8 cellular contexts compared by ENCODE assay signal in the genomic region with DNA sequence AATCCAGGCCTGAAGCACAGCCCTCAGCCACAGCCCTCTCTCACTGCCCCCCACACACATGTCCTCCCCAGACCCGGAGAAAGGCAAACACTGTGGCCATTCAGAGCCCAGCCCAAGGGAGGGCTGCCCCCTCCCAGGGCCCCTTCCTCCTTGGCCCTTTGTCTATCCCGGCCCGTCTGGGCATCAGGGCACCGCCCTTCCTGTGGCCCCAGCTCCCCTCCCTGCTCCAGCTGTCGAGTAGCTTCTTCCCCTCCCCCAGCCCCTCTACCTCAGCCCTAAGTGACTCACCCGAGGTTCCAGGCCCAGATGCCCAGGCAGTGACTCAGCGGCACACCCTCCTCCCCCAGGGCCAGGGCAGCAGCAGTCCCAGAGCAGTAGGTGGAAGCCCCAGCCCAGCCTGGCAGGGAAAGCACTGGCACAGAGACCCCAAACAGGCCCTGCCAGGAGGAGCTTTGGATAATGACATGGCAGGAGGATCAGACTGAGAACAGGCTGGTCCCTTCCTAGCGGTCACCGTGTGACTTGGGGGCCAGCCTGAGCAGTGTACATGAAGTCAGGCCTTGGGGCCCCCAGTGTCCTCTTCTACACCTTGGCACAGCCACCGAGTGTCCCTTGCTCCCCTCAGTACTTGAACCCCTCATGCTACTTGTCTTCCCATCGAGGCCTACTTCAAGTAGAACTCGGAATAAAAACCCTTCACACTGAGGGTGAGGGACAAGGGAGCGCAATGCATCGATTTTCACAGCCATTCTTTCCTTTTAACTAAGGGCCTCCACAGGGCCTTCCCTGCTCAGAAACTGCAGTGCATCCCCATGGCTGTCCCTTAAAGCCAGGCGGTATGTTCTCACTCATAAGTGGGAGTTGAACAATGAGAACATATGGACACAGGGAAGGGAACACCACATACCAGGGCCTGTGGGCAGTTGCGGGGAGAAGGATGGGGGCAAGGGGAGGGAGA. TPM values are rescaled to one million over a fixed set of nuclear protein-coding genes. Genes with fewer than 3 reads are reported as not detected.
DNase-seq lines count a peak whose midpoint lies in the region; ATAC-seq and TF ChIP-seq lines count a peak whose summit lies in the region.

No MANE protein-coding gene starts in this region.

- H3K27me3 ChIP-seq in GM06990 (replicated peaks; ENCODE audit: control insufficient read depth, insufficient read depth, low read length) (no peaks in the 10 kb centered on the region), Loucy (ENCODE audit: insufficient read depth, low read length, poor library complexity, severe bottlenecking) (no peaks in the 10 kb centered on the region), uterus (no peaks in the 10 kb centered on the region)

- H3K36me3 Mint-ChIP-seq in T-helper 2 cell treated with Interferon-gamma antibody and Interleukin-4, amounts not matched to agents 5 μg/mL and 100 μg/mL, for 36 hours (ENCODE audit: low read depth): no peaks in the 10 kb centered on the region

- no peak overlapping the region for H2AFZ ChIP-seq in Loucy (ENCODE audit: low read length)

- no peak for TF ChIP-seq CTCF in GM06990 (IDR thresholded peaks at IDR 0.05; ENCODE audit: insufficient read depth, low read length, poor library complexity, severe bottlenecking)
- TF ChIP-seq CTCF in Loucy (conservative IDR thresholded peaks at IDR 0.05; ENCODE audit: low read length): no peak
- peak in 1 of 4 experiments; percentile 19 for TF ChIP-seq CTCF in uterus (IDR thresholded peaks at IDR 0.05)

- intact Hi-C loops in left ventricle myocardium superior (cut with micrococcal nuclease) (no loop called here), uterus (cut with DNase I; ENCODE audit: low total_unique reads) (no loop called here)

- H3K27ac Mint-ChIP-seq in T-helper 2 cell treated with Interferon-gamma antibody and Interleukin-4, amounts not matched to agents 5 μg/mL and 100 μg/mL, for 36 hours: peak overlapping the region; percentile 96

- peak; percentile 55 to 58 for TF ChIP-seq POLR2A in uterus (IDR thresholded peaks at IDR 0.05)

- H3K4me3 Mint-ChIP-seq in T-helper 2 cell treated with Interferon-gamma antibody and Interleukin-4, amounts not matched to agents 5 μg/mL and 100 μg/mL, for 36 hours: peak overlapping the region; percentile 68

- H3K9me3 Mint-ChIP-seq in T-helper 2 cell treated with Interferon-gamma antibody and Interleukin-4, amounts not matched to agents 5 μg/mL and 100 μg/mL, for 36 hours: no peaks in the 10 kb centered on the region

- H3K27me3 Mint-ChIP-seq in T-helper 2 cell treated with Interferon-gamma antibody and Interleukin-4, amounts not matched to agents 5 μg/mL and 100 μg/mL, for 36 hours (ENCODE audit: low read depth): no peaks in the 10 kb centered on the region

- no peaks in the 10 kb centered on the region for H3K79me2 ChIP-seq in Loucy (ENCODE audit: insufficient read depth, low read length)

- DNase-seq in GM06990 (ENCODE audit: extremely low read depth, insufficient read length) (peak; percentile 59), amniotic stem cell (lab: John Stamatoyannopoulos, UW) (peak; percentile 96), left ventricle myocardium superior (peak; percentile 91), renal cortical epithelial cell (ENCODE audit: low read depth) (peak; percentile 97), uterus (peak; percentile 93 to 98), cerebellar nuclear complex (lab: John Stamatoyannopoulos, UW) (no peak)
- DNase-seq in T-helper 2 cell treated with Interferon-gamma antibody and Interleukin-4, amounts not matched to agents 5 μg/mL and 100 μg/mL, for 36 hours (ENCODE audit: low spot score): peak; percentile 88

- H3K9me3 ChIP-seq in Loucy (ENCODE audit: insufficient read depth, low read depth, low read length) (no peaks in the 10 kb centered on the region), uterus (no peaks in the 10 kb centered on the region)

- H3K36me3 ChIP-seq in GM06990 (ENCODE audit: control insufficient read depth, insufficient read depth, low read length) (no peaks in the 10 kb centered on the region), Loucy (ENCODE audit: insufficient read depth, low read length) (no peaks in the 10 kb centered on the region), uterus (no peaks in the 10 kb centered on the region)

- H3K4me3 ChIP-seq in GM06990 (replicated peaks; ENCODE audit: low read depth, low read length): no peak overlapping the region
- peak overlapping the region; percentile 26 for H3K4me3 ChIP-seq in Loucy (ENCODE audit: low read length, poor library complexity, severe bottlenecking)
- no peak overlapping the region for H3K4me3 ChIP-seq in uterus

- peak overlapping the region; percentile 89 to 91 for H3K27ac ChIP-seq in uterus

- H3K9me2 ChIP-seq in Loucy (replicated peaks; ENCODE audit: low read depth, low read length): no peaks in the 10 kb centered on the region

- peak overlapping the region; percentile 77 for H3K9ac ChIP-seq in Loucy (ENCODE audit: low read depth, low read length, poor library complexity, severe bottlenecking)

- H3K4me1 Mint-ChIP-seq in T-helper 2 cell treated with Interferon-gamma antibody and Interleukin-4, amounts not matched to agents 5 μg/mL and 100 μg/mL, for 36 hours (ENCODE audit: low read depth): peaks cover 29% of the 10 kb centered on the region

- peak overlapping the region; percentile 51 for H3K4me2 ChIP-seq in Loucy (ENCODE audit: low read depth, low read length, poor library complexity, severe bottlenecking)

- peak; percentile 94 for ATAC-seq in left ventricle myocardium superior

- H4K20me1 ChIP-seq in Loucy (ENCODE audit: insufficient read depth, low read length, poor library complexity, severe bottlenecking): no peaks in the 10 kb centered on the region

- H3K4me1 ChIP-seq in Loucy (ENCODE audit: insufficient read depth, low read length, poor library complexity, severe bottlenecking) (peaks cover 32% of the 10 kb centered on the region), uterus (peaks cover 5 to 12% of the 10 kb centered on the region in 2 donors)

- no peaks in the 10 kb centered on the region for H3F3A ChIP-seq in Loucy (ENCODE audit: low read depth)

RNA-seq across cellular contexts. Expression of a gene that starts 1.0 kb away (rescaled TPM):
- 1.9 TPM for total RNA-seq in left ventricle myocardium superior
- total RNA-seq in renal cortical epithelial cell: 37.9 and 392 TPM in 2 replicates
- 1 to 10 TPM in 2 of 4 donors, not detected in 2; 2.1 to 2.7 TPM for total RNA-seq in uterus

RNA-seq across cellular contexts. Expression of a gene that starts 17.6 kb away (rescaled TPM):
- 0.79 TPM for total RNA-seq in left ventricle myocardium superior
- 5.2 and 36.8 TPM in 2 replicates for total RNA-seq in renal cortical epithelial cell
- total RNA-seq in uterus: 1 to 10 TPM in 2 of 4 donors, not detected in 2; 1.2 to 3.7 TPM

RNA-seq across cellular contexts. Expression of a gene that starts 21.1 kb away (rescaled TPM):
- total RNA-seq in left ventricle myocardium superior (114 TPM), renal cortical epithelial cell (7.6 and 303 TPM in 2 replicates), uterus (100 to 1,000 TPM in 3 of 4 donors, 10 to 100 TPM in 1; 58.9 to 226 (median 155) TPM)

RNA-seq across cellular contexts. Expression of a gene that starts 26.0 kb away (rescaled TPM):
- total RNA-seq in left ventricle myocardium superior: not detected
- total RNA-seq in renal cortical epithelial cell: 1.2 TPM in 2 replicates
- not detected for total RNA-seq in uterus

RNA-seq across cellular contexts. Expression of a gene that starts 30.9 kb away (rescaled TPM):
- total RNA-seq in left ventricle myocardium superior (201 TPM), renal cortical epithelial cell (428 and 2,979 TPM in 2 replicates), uterus (100 to 1,000 TPM in 3 of 4 donors, 10 to 100 TPM in 1; 55.5 to 729 (median 448) TPM)

Comparison
In these comparisons a context has a peak if more than half of its experiments do, and no peak if none do; other contexts are left out.
1. DNase-seq: peak in GM06990 (single experiment), T-helper 2 cell treated with Interferon-gamma antibody and Interleukin-4, amounts not matched to agents 5 μg/mL and 100 μg/mL, for 36 hours (single experiment), amniotic stem cell (single experiment), left ventricle myocardium superior (single experiment), renal cortical epithelial cell (single experiment) and uterus (2 of 2); none in cerebellar nuclear complex (0 of 2).
2. RNA of a gene that starts 1.0 kb away (total RNA-seq): 37.9 to 392 TPM in renal cortical epithelial cell; 2.1 to 2.7 TPM in uterus and 1.9 TPM in left ventricle myocardium superior (single experiment); every median in the first group is over 10 times any median in the second.